In genomic region chr17:2755941-2756724, GRCh38 we compare ENCODE assay signal across 12 cellular contexts. TPM values are rescaled to one million over a fixed set of nuclear protein-coding genes. Genes with fewer than 3 reads are reported as not detected.
DNase-seq lines count a peak whose midpoint lies in the region; TF ChIP-seq lines count a peak whose summit lies in the region.
"Had no signal": no experiment of that assay in that cellular context is flagged by ENCODE, and none has a peak within 500 bp of the region (broad histone marks: within the 10 kb centered on the region; RNA-seq: fewer than 3 reads in every experiment).

No MANE protein-coding gene starts in this region.

- H3K9me3 ChIP-seq in endodermal cell (ENCODE audit: control insufficient read depth, low read length), result no peaks in the 10 kb centered on the region
- H3K9me3 ChIP-seq: thyroid gland had no signal

- H3K27me3 Mint-ChIP-seq in endodermal cell (ENCODE audit: insufficient read depth), result peaks cover 32% of the 10 kb centered on the region
- peaks cover 84% of the 10 kb centered on the region for H3K27me3 Mint-ChIP-seq in nephron progenitor cell (ENCODE audit: low read depth, poor library complexity)

- intact Hi-C loops in posterior vena cava (cut with DNase I), result no loop called here

- H3K4me1 Mint-ChIP-seq in endodermal cell (no peaks in the 10 kb centered on the region), nephron progenitor cell (peaks cover 5% of the 10 kb centered on the region)

- no peak overlapping the region for H3K9ac ChIP-seq in endodermal cell (ENCODE audit: extremely low read depth, low read length, poor library complexity, severe bottlenecking)

- H3K4me1 ChIP-seq in endodermal cell (ENCODE audit: control insufficient read depth, insufficient read depth, low read length), result no peaks in the 10 kb centered on the region

- H3K36me3 Mint-ChIP-seq in endodermal cell (ENCODE audit: low read depth) (no peaks in the 10 kb centered on the region), nephron progenitor cell (ENCODE audit: low read depth) (no peaks in the 10 kb centered on the region)

- H3K4me3 Mint-ChIP-seq in endodermal cell, result peak overlapping the region; percentile 59
- peak overlapping the region; percentile 75 for H3K4me3 Mint-ChIP-seq in nephron progenitor cell

- peak overlapping the region; percentile 80 for H3K4me3 ChIP-seq in endodermal cell (ENCODE audit: low read length)
- H3K4me3 ChIP-seq: thyroid gland had no signal

- H3K9me3 Mint-ChIP-seq in endodermal cell, result no peaks in the 10 kb centered on the region
- H3K9me3 Mint-ChIP-seq in nephron progenitor cell, result no peaks in the 10 kb centered on the region

- H3K27ac Mint-ChIP-seq in endodermal cell (no peak overlapping the region), nephron progenitor cell (no peak overlapping the region)

- no peaks in the 10 kb centered on the region for H3K36me3 ChIP-seq in endodermal cell (ENCODE audit: control insufficient read depth, insufficient read depth, low read length)
- H3K36me3 ChIP-seq: thyroid gland had no signal

- DNase-seq in Daoy (ENCODE audit: low read depth), result peak; percentile 36
- peak; percentile 28 for DNase-seq in NCI-H2171 (lab: John Stamatoyannopoulos, UW)
- peak; percentile 95 for DNase-seq in endodermal cell
- DNase-seq in nephron progenitor cell, result peak; percentile 68
- no peak for DNase-seq in posterior vena cava (ENCODE audit: low spot score)
- no peak for DNase-seq in A172 (ENCODE audit: low spot score)
- DNase-seq in inferior parietal cortex (ENCODE audit: extremely low spot score), result no peak
- DNase-seq in activated CD4-positive, alpha-beta T cell treated with anti-CD3 and anti-CD28 coated beads, Interleukin-2, amount 50 U/mL, for 1 hour, result no peak
- DNase-seq: activated CD8-positive, alpha-beta memory T cell treated with anti-CD3 and anti-CD28 coated beads, Interleukin-2, amount 50 U/mL, for 4 hours; thyroid gland had no signal

- H3K27ac ChIP-seq in endodermal cell (ENCODE audit: low read depth, low read length), result no peak overlapping the region
- H3K27ac ChIP-seq: thyroid gland had no signal

- 0 to 2% methylated on average over 22 to 42 of the region's 42 CpGs for WGBS in endodermal cell (ENCODE audit: insufficient coverage in 1 of 2, insufficient read length in 1 of 2), 2 experiments

- peaks cover 25% of the 10 kb centered on the region for H3K27me3 ChIP-seq in endodermal cell (ENCODE audit: control insufficient read depth, insufficient read depth, low read length, poor library complexity, severe bottlenecking)
- H3K27me3 ChIP-seq: thyroid gland had no signal

- TF ChIP-seq CTCF in endodermal cell (conservative IDR thresholded peaks at IDR 0.05) (no peak), nephron progenitor cell (IDR thresholded peaks at IDR 0.05) (no peak)

RNA-seq across cellular contexts. Expression of gene CCDC92B, which starts 6.7 kb away (rescaled TPM):
- not detected in 2 replicates for total RNA-seq in Daoy (2014; rRNA removed; shearing (Covaris generic))
- total RNA-seq in endodermal cell (1 to 10 TPM; 4.3 to 5.8 TPM), posterior vena cava (under 1 TPM; 0.05 to 0.23 TPM)
- 1.2 TPM for polyA plus RNA-seq in endodermal cell (2013, experiment 1 of 2)
- 0.87 TPM for polyA plus RNA-seq in endodermal cell (2013, experiment 2 of 2)
- total RNA-seq in A172 (2014; rRNA removed; shearing (Covaris generic)), result not detected in 2 replicates
- total RNA-seq: fibroblast of lung, skeletal muscle tissue had no signal
- polyA plus RNA-seq: fibroblast of lung had no signal

RNA-seq across cellular contexts. Expression of gene RAP1GAP2, which starts 40.1 kb away (rescaled TPM):
- 5.5 and 7.7 TPM in 2 replicates for total RNA-seq in Daoy (2014; rRNA removed; shearing (Covaris generic))
- total RNA-seq in endodermal cell (10 to 100 TPM; 18.0 to 44.3 TPM), posterior vena cava (1 to 10 TPM; 3.6 to 6.0 TPM)
- polyA plus RNA-seq in endodermal cell (2013, experiment 1 of 2), result 6.2 TPM
- 6.0 TPM for polyA plus RNA-seq in endodermal cell (2013, experiment 2 of 2)
- total RNA-seq in A172 (2014; rRNA removed; shearing (Covaris generic)), result 3.8 and 6.4 TPM in 2 replicates

RNA-seq across cellular contexts. Expression of gene CLUH, which starts 44.6 kb away (rescaled TPM):
- total RNA-seq in Daoy (2014; rRNA removed; shearing (Covaris generic)), result 41.2 and 47.9 TPM in 2 replicates
- total RNA-seq in endodermal cell, result 10 to 100 TPM; 55.5 to 61.8 TPM
- 27.4 TPM for polyA plus RNA-seq in endodermal cell (2013, experiment 1 of 2)
- polyA plus RNA-seq in endodermal cell (2013, experiment 2 of 2), result 21.7 TPM
- total RNA-seq in posterior vena cava, result 10 to 100 TPM; 36.0 to 44.5 TPM
- 52.2 and 55.9 TPM in 2 replicates for total RNA-seq in A172 (2014; rRNA removed; shearing (Covaris generic))

Comparison
In these comparisons a context has a peak if more than half of its experiments do, and no peak if none do; other contexts are left out.
1. DNase-seq: peak in Daoy (single experiment), NCI-H2171 (single experiment), endodermal cell (single experiment) and nephron progenitor cell (single experiment); none in posterior vena cava (single experiment), A172 (single experiment), inferior parietal cortex (single experiment) and activated CD4-positive, alpha-beta T cell treated with anti-CD3 and anti-CD28 coated beads, Interleukin-2, amount 50 U/mL, for 1 hour (single experiment).